22 cellular contexts compared by ENCODE assay signal in genomic region chr7:142030846-142031245, GRCh38. TPM values are rescaled to one million over a fixed set of nuclear protein-coding genes. Genes with fewer than 3 reads are reported as not detected.
DNase-seq lines count a peak whose midpoint lies in the region; ATAC-seq and TF ChIP-seq lines count a peak whose summit lies in the region.
"Had no signal": no experiment of that assay in that cellular context is flagged by ENCODE, and none has a peak within 500 bp of the region (broad histone marks: within the 10 kb centered on the region; RNA-seq: fewer than 3 reads in every experiment).

No MANE protein-coding gene starts in this region.

- peaks cover 2% of the 10 kb centered on the region for H3K27me3 Mint-ChIP-seq in chondrocyte (ENCODE audit: low read depth)

- no peaks in the 10 kb centered on the region for H3K36me3 ChIP-seq in mammary epithelial cell (ENCODE audit: insufficient read depth, low read length)
- H3K36me3 ChIP-seq in osteoblast (ENCODE audit: insufficient read depth, low read length): no peaks in the 10 kb centered on the region
- no peaks in the 10 kb centered on the region for H3K36me3 ChIP-seq in mesendoderm (ENCODE audit: control insufficient read depth, insufficient read depth, low read length)
- H3K36me3 ChIP-seq: BE2C, MG63, SJCRH30 had no signal

- no peaks in the 10 kb centered on the region for H3K36me3 Mint-ChIP-seq in chondrocyte (ENCODE audit: low read depth)
- H3K36me3 Mint-ChIP-seq: CD8-positive, alpha-beta memory T cell; T-cell had no signal

- no peak overlapping the region for H3K23ac ChIP-seq in mesendoderm (ENCODE audit: low read length)

- no peaks in the 10 kb centered on the region for H3K9me3 Mint-ChIP-seq in chondrocyte (ENCODE audit: low read depth)
- H3K9me3 Mint-ChIP-seq: CD8-positive, alpha-beta memory T cell; T-cell had no signal

- H4K8ac ChIP-seq in mesendoderm (ENCODE audit: low read depth, low read length): no peak overlapping the region

- H3K4me2 ChIP-seq in mammary epithelial cell (ENCODE audit: insufficient read depth, low read depth, low read length): peak overlapping the region; percentile 56
- peak overlapping the region; percentile 42 for H3K4me2 ChIP-seq in osteoblast (ENCODE audit: insufficient read depth, low read length)
- no peak overlapping the region for H3K4me2 ChIP-seq in mesendoderm (ENCODE audit: low read length)
- H3K4me2 ChIP-seq: KMS-11 had no signal

- in situ Hi-C loops in mammary epithelial cell (cut with MboI; ENCODE audit: low sequenced_read_pairs in 2 of 2): no loop called here

- H3K4me1 Mint-ChIP-seq in chondrocyte (ENCODE audit: low read depth): peaks cover 22% of the 10 kb centered on the region
- H3K4me1 Mint-ChIP-seq: CD8-positive, alpha-beta memory T cell; T-cell had no signal

- H3K27ac Mint-ChIP-seq in chondrocyte (ENCODE audit: unreplicated experiment): no peak overlapping the region
- H3K27ac Mint-ChIP-seq: CD8-positive, alpha-beta memory T cell; HFFc6; T-cell had no signal

- no peak overlapping the region for H3K18ac ChIP-seq in mesendoderm (ENCODE audit: low read length)

- H3K4me1 ChIP-seq in mammary epithelial cell (ENCODE audit: insufficient read depth, low read length) (peaks cover 33% of the 10 kb centered on the region), osteoblast (ENCODE audit: insufficient read depth, low read length) (peaks cover 26% of the 10 kb centered on the region), mesendoderm (ENCODE audit: control insufficient read depth, low read depth, low read length) (no peaks in the 10 kb centered on the region)
- H3K4me1 ChIP-seq: BE2C, SJCRH30 had no signal

- H2BK120ac ChIP-seq in mesendoderm (ENCODE audit: low read depth, low read length): no peak overlapping the region

- H3K4ac ChIP-seq in mesendoderm (ENCODE audit: low read depth, low read length): no peak overlapping the region

- WGBS in mammary epithelial cell (ENCODE audit: low coverage, missing lambda C conversion rate): 91% methylated on average over 5 of the region's 5 CpGs
- no CpG with 5 or more reads among the region's 5 CpGs for WGBS in mesendoderm (ENCODE audit: extremely low coverage, insufficient coverage, low lambda C conversion rate)

- no peaks in the 10 kb centered on the region for H3K79me2 ChIP-seq in mammary epithelial cell (ENCODE audit: insufficient read depth, low read length)
- no peaks in the 10 kb centered on the region for H3K79me2 ChIP-seq in osteoblast (ENCODE audit: insufficient read depth, low read length)
- H3K79me2 ChIP-seq in mesendoderm (ENCODE audit: control insufficient read depth, insufficient read depth, low read length): no peaks in the 10 kb centered on the region

- peak; percentile 67 for DNase-seq in CD1c-positive myeloid dendritic cell (ENCODE audit: extremely low spot score)
- peak; percentile 59 to 83 for DNase-seq in HL-60 (ENCODE audit: low read depth in 1 of 2, low spot score in 1 of 2)
- no peak for DNase-seq in mammary epithelial cell
- no peak for DNase-seq in osteoblast (ENCODE audit: insufficient read length, low spot score, missing footprints)
- no peak for DNase-seq in chondrocyte (ENCODE audit: low spot score)
- no peak for DNase-seq in mesendoderm
- DNase-seq: BE2C; CD8-positive, alpha-beta memory T cell; DND-41; HFFc6; MG63; NCI-H1105 treated with DMSO at 0.1 percent for 48 hours; NCI-H187 treated with DMSO at 0.1 percent for 48 hours; NK-92 treated with Interleukin-12 subunit alpha and Interleukin-12 subunit beta, amount 100 ng/mL, for 24 hours; SJCRH30; T-cell had no signal

- dilution Hi-C loops in mammary epithelial cell (cut with HindIII; ENCODE audit: low sequenced_read_pairs): loop anchor here (5.0 to 10.0 kb wide), 2 partner anchors 64 to 164 kb away; no protein-coding TSS in a partner anchor

- H3K4me3 ChIP-seq in HL-60 (replicated peaks; ENCODE audit: insufficient read depth, low read length) (no peak overlapping the region), mammary epithelial cell (replicated peaks in 1 of 3; ENCODE audit: insufficient read depth in 1 of 3, low read depth in 2 of 3, low read length in 3 of 3) (no peak overlapping the region), osteoblast (ENCODE audit: insufficient read depth, low read length) (peak overlapping the region; percentile 33), mesendoderm (ENCODE audit: low read length) (no peak overlapping the region)
- H3K4me3 ChIP-seq: GM12878, MG63, SJCRH30 had no signal

- no peak overlapping the region for H3K4me3 Mint-ChIP-seq in chondrocyte (ENCODE audit: unreplicated experiment)
- H3K4me3 Mint-ChIP-seq: CD8-positive, alpha-beta memory T cell; HFFc6; T-cell had no signal

- no peak overlapping the region for H3K56ac ChIP-seq in mesendoderm (ENCODE audit: low read length)

- H3K9me3 ChIP-seq in mammary epithelial cell (replicated peaks; ENCODE audit: insufficient read depth, low read length) (no peaks in the 10 kb centered on the region), osteoblast (ENCODE audit: low read depth, low read length) (no peaks in the 10 kb centered on the region)
- H3K9me3 ChIP-seq: BE2C, MG63, SJCRH30 had no signal

- no peak for ATAC-seq in GM19467 (IDR thresholded peaks at IDR 0.05; ENCODE audit: unreplicated experiment)
- ATAC-seq: GM12878, T-cell had no signal

- H4K20me1 ChIP-seq in mammary epithelial cell (ENCODE audit: insufficient read depth, low read length) (no peaks in the 10 kb centered on the region), osteoblast (ENCODE audit: insufficient read depth, low read length) (no peaks in the 10 kb centered on the region)

- peak overlapping the region; percentile 47 for H2AFZ ChIP-seq in mammary epithelial cell (ENCODE audit: low read depth, low read length)
- H2AFZ ChIP-seq in osteoblast (ENCODE audit: low read length): peak overlapping the region; percentile 56

- H3K9ac ChIP-seq in mammary epithelial cell (ENCODE audit: insufficient read depth, low read length) (no peak overlapping the region), mesendoderm (ENCODE audit: low read length) (no peak overlapping the region)
- H3K9ac ChIP-seq: KMS-11 had no signal

- CTCF ChIA-PET in mammary epithelial cell (lab: Charles Lee; ENCODE audit: low non-redundant PET): interaction anchor here (1.0 kb wide), 1 partner anchor 55 kb away, joined by 3 read pairs; no protein-coding TSS in a partner anchor

- no peak overlapping the region for H2BK5ac ChIP-seq in mesendoderm (ENCODE audit: low read length)

- no peak overlapping the region for H4K5ac ChIP-seq in mesendoderm (ENCODE audit: low read length)

- no peaks in the 10 kb centered on the region for H3K27me3 ChIP-seq in HL-60 (ENCODE audit: insufficient read depth, poor library complexity, severe bottlenecking)
- no peaks in the 10 kb centered on the region for H3K27me3 ChIP-seq in mammary epithelial cell (ENCODE audit: insufficient read depth, low read length)
- no peaks in the 10 kb centered on the region for H3K27me3 ChIP-seq in osteoblast (ENCODE audit: insufficient read depth, low read length)
- H3K27me3 ChIP-seq in mesendoderm (ENCODE audit: insufficient read depth, low read length, poor library complexity): no peaks in the 10 kb centered on the region
- H3K27me3 ChIP-seq: BE2C, MG63, SJCRH30 had no signal

- no peak overlapping the region for H2AK5ac ChIP-seq in mesendoderm (ENCODE audit: low read length)

- TSS peak; percentile 32 for BruUV-seq in mammary epithelial cell (replicated peaks; lab: Mats Ljungman, UMichigan)

- intact Hi-C loops in mammary epithelial cell (cut with micrococcal nuclease): loop anchor here (1.0 kb wide), 1 partner anchor 55 kb away; no protein-coding TSS in a partner anchor

- H3K27ac ChIP-seq in HL-60 (replicated peaks) (peak overlapping the region; percentile 33), mammary epithelial cell (ENCODE audit: insufficient read depth, low read depth, low read length) (no peak overlapping the region), osteoblast (ENCODE audit: low read depth, low read length) (peak overlapping the region; percentile 38), mesendoderm (ENCODE audit: low read depth, low read length) (no peak overlapping the region)
- H3K27ac ChIP-seq: KMS-11, RWPE1, SJCRH30 had no signal

- no peak for TF ChIP-seq CTCF in HL-60 (IDR thresholded peaks at IDR 0.05; ENCODE audit: insufficient read depth, low read length)
- TF ChIP-seq CTCF in mammary epithelial cell (conservative IDR thresholded peaks at IDR 0.05 in 1 of 2, IDR thresholded peaks at IDR 0.05 in 1 of 2; ENCODE audit: extremely low read depth in 1 of 2, insufficient read depth in 1 of 2, low read depth in 1 of 2, low read length in 2 of 2): no peak
- TF ChIP-seq CTCF in osteoblast (IDR thresholded peaks at IDR 0.05; ENCODE audit: extremely low read depth, low read depth, low read length): no peak
- TF ChIP-seq CTCF in chondrocyte (IDR thresholded peaks at IDR 0.05): no peak

- no peak overlapping the region for H2BK15ac ChIP-seq in mesendoderm (replicated peaks; ENCODE audit: low read depth)

- no peaks in the 10 kb centered on the region for H3K79me1 ChIP-seq in mesendoderm (ENCODE audit: low read length)

RNA-seq across cellular contexts. Expression of gene MGAM, which starts 35.2 kb away (rescaled TPM):
- total RNA-seq in mammary epithelial cell (1 to 10 TPM; 2.0 to 9.0 TPM), osteoblast (0.36 and 0.59 TPM in 2 replicates), chondrocyte (0.10 to 0.27 TPM (median 0.17 TPM) in 3 replicates)
- 0.97 TPM for polyA plus RNA-seq in mammary epithelial cell
- polyA minus RNA-seq in mammary epithelial cell: 1.9 TPM
- polyA plus RNA-seq in mesendoderm (2013, experiment 1 of 2): 0.01 TPM
- polyA plus RNA-seq in mesendoderm (2013, experiment 2 of 2): 0.06 TPM
- total RNA-seq: CD8-positive, alpha-beta memory T cell had no signal
- polyA plus RNA-seq: AG04450; CD8-positive, alpha-beta memory T cell had no signal

RNA-seq across cellular contexts. Expression of gene TAS2R38, which starts 57.3 kb away (rescaled TPM):
- total RNA-seq in mammary epithelial cell: under 1 TPM in 1 of 2 donors, not detected in 1; 0.17 TPM
- polyA plus RNA-seq in mammary epithelial cell: not detected
- not detected for polyA minus RNA-seq in mammary epithelial cell
- total RNA-seq in osteoblast: not detected in 2 replicates
- not detected in 3 replicates for total RNA-seq in chondrocyte
- not detected for polyA plus RNA-seq in mesendoderm (2013, experiment 1 of 2)
- polyA plus RNA-seq in mesendoderm (2013, experiment 2 of 2): not detected
- total RNA-seq: CD8-positive, alpha-beta memory T cell; GM12878; H4; HFFc6; SJCRH30; T-cell had no signal
- polyA plus RNA-seq: AG04450; CD8-positive, alpha-beta memory T cell; GM12878 had no signal

Comparison
In these comparisons a context has a peak if more than half of its experiments do, and no peak if none do; other contexts are left out.
1. DNase-seq: peak in CD1c-positive myeloid dendritic cell (single experiment) and HL-60 (2 of 2); none in mammary epithelial cell (single experiment), osteoblast (single experiment), chondrocyte (single experiment) and mesendoderm (single experiment).
2. H3K27ac ChIP-seq: peak in HL-60 (single experiment) and osteoblast (single experiment); none in mammary epithelial cell (single experiment) and mesendoderm (single experiment).